1 cellular context compared by ENCODE assay signal in the genomic region with DNA sequence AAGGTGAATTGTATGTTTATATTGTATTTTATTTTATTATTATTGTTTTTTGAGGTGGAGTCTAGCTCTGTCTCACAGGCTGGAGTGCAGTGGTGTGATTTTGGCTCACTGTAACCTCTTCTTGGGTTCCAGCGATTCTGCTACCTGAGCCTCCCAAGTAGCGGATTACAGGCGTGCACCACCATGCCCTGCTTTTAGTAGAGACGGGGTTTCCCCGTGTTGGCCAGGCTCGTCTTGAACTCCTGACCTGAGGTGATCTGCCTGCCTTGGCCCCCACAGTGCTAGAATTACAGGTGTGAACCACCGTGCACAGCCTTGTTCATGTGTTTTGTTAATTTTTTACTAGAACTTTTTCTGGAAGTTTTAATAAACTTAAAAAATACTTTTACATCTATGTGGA.
TF ChIP-seq lines count a peak whose summit lies in the region.

No MANE protein-coding gene starts in this region.

TF ChIP-seq in GM12878, 131 proteins besides CTCF, POLR2A, EP300 and RAD21:
- TF ChIP-seq, protein P1, sequence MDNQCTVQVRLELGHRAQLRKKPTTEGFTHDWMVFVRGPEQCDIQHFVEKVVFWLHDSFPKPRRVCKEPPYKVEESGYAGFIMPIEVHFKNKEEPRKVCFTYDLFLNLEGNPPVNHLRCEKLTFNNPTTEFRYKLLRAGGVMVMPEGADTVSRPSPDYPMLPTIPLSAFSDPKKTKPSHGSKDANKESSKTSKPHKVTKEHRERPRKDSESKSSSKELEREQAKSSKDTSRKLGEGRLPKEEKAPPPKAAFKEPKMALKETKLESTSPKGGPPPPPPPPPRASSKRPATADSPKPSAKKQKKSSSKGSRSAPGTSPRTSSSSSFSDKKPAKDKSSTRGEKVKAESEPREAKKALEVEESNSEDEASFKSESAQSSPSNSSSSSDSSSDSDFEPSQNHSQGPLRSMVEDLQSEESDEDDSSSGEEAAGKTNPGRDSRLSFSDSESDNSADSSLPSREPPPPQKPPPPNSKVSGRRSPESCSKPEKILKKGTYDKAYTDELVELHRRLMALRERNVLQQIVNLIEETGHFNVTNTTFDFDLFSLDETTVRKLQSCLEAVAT (IDR thresholded peaks at IDR 0.05) = peak; percentile 5; the same call in 1 of the 2 replicates
- TF ChIP-seq PML (IDR thresholded peaks at IDR 0.05; ENCODE audit: low read length) (no peak), NR2F1 (conservative IDR thresholded peaks at IDR 0.05) (no peak), ZBTB33 (IDR thresholded peaks at IDR 0.05) (peak; percentile 92), ZZZ3 (IDR thresholded peaks at IDR 0.05; ENCODE audit: control insufficient read depth, insufficient read length, low read depth) (no peak)
